22 cellular contexts compared by ENCODE assay signal in the genomic region with DNA sequence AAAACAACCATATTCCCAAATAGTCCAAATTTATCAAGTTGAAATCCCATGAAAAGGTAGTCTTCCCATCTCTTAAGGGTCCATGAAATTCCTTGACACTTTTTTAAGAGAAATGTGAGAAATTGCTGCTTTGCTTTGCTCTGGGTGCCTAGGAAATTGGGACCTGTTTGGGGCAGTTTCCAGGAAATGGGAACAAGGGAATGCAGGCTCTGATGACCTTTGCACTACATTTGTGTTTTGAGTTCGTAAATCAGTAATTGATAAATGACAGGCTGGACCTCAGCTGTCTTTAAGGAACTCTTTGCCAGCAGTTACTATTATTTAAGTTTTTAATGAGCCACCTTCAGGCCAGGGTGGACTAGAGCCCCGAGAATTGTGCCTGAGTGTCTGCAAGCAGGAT.
"Had no signal": no experiment of that assay in that cellular context is flagged by ENCODE, and none has a peak within 500 bp of the region (broad histone marks: within the 10 kb centered on the region; RNA-seq: fewer than 3 reads in every experiment).

No MANE protein-coding gene starts in this region.

- ATAC-seq: effector memory CD8-positive, alpha-beta T cell; esophagus mucosa; gastrocnemius medialis; heart right ventricle; left cardiac atrium; lower lobe of right lung; mucosa of descending colon had no signal

- H3K4me1 ChIP-seq: colonic mucosa, heart right ventricle, left ventricle myocardium inferior, lower lobe of right lung had no signal

- H3K9me3 ChIP-seq: colonic mucosa, esophagus squamous epithelium, gastrocnemius medialis, heart right ventricle, left ventricle myocardium inferior, lower lobe of right lung, mucosa of descending colon had no signal

- H3K27me3 ChIP-seq: colonic mucosa, heart right ventricle had no signal

- H3K27ac ChIP-seq: colonic mucosa, epithelial cell of prostate, esophagus squamous epithelium, gastrocnemius medialis, heart right ventricle, left ventricle myocardium inferior, lower lobe of right lung had no signal

- DNase-seq: colonic mucosa; cortex of kidney; effector CD8-positive, alpha-beta T cell; effector memory CD8-positive, alpha-beta T cell; endodermal cell; erythroblast; esophagus squamous epithelium; foreskin fibroblast; foreskin melanocyte; gastrocnemius medialis; glutamatergic neuron; head of caudate nucleus; heart right ventricle; hippocampal formation; left cardiac atrium; left ventricle myocardium inferior; lower lobe of right lung; mesenchymal stem cell; mucosa of descending colon; naive B cell had no signal

- H3K36me3 ChIP-seq: colonic mucosa, esophagus squamous epithelium, gastrocnemius medialis, heart right ventricle, left ventricle myocardium inferior, lower lobe of right lung had no signal

- H3K4me3 ChIP-seq: colonic mucosa, esophagus squamous epithelium, gastrocnemius medialis, heart right ventricle, left ventricle myocardium inferior, lower lobe of right lung, mucosa of descending colon had no signal
